34 cellular contexts compared by ENCODE assay signal in the genomic region with DNA sequence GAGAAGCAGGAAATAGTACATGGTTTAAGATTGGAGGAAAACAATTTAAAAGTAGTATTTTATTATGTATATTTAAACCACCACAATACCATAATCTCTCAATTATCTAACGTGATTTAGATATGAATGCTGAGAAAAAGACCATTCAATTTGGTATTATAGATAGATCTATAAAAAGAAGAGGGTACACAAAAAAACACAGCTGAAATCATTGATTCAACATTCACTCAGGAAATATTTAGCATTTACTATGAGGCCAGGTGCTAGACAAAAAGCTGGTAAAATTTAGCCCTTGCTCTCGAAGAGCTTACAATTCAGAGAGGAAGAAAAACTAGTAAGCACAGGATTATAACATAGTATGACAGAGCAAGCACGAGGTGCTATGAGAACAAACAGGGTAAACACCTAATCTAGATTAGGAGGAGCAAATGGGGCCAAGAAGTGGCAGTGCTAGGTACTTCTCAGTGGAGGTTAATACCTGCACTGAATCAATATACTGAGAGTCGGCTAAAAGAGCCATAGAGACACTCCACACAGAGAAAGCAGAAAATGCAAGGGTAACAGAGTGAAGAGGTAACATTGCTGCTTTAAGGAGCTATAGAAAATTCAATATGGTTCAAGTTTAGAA. TPM values are rescaled to one million over a fixed set of nuclear protein-coding genes. Genes with fewer than 3 reads are reported as not detected.
A peak's percentile ranks its signal among the peaks of the same experiment; 100 is the strongest.
DNase-seq lines count a peak whose midpoint lies in the region; ATAC-seq, FAIRE-seq and TF ChIP-seq lines count a peak whose summit lies in the region.
"Had no signal": no experiment of that assay in that cellular context is flagged by ENCODE, and none has a peak within 500 bp of the region (broad histone marks: within the 10 kb centered on the region; RNA-seq: fewer than 3 reads in every experiment).

No MANE protein-coding gene starts in this region.

- intact Hi-C loops in pancreas (cut with DNase I), result no loop called here
- intact Hi-C loops in dorsolateral prefrontal cortex (cut with DNase I), result no loop called here

- TF ChIP-seq CTCF in pancreas (IDR thresholded peaks at IDR 0.05) (no peak), dorsolateral prefrontal cortex (IDR thresholded peaks at IDR 0.05 in 54 of 56, conservative IDR thresholded peaks at IDR 0.05 in 2 of 56; ENCODE audit: low read depth in 1 of 56, partially characterized antibody in 56 of 56) (no peak)

- H3K27me3 ChIP-seq in pancreas, result no peaks in the 10 kb centered on the region
- no peaks in the 10 kb centered on the region for H3K27me3 ChIP-seq in dorsolateral prefrontal cortex
- H3K27me3 ChIP-seq: esophagus squamous epithelium, heart right ventricle, sigmoid colon had no signal

- no peaks in the 10 kb centered on the region for H3K9me3 Mint-ChIP-seq in activated T-helper 17 cell treated with anti-CD3 and anti-CD28 coated beads, Interleukin-2, amount 50 U/mL, for 72 hours

- peak; percentile 65 for FAIRE-seq in GM12891 (lab: Jason Lieb, UNC)
- FAIRE-seq in pancreas (lab: Jason Lieb, UNC), result no peak
- FAIRE-seq: G401.6, keratinocyte, TTC549 had no signal

- peaks cover 5 to 12% (median 9%) of the 10 kb centered on the region in 3 donors for H3K4me1 ChIP-seq in pancreas
- H3K4me1 ChIP-seq: esophagus squamous epithelium, psoas muscle, sigmoid colon had no signal

- DNase-seq in NCI-H2081 (lab: John Stamatoyannopoulos, UW) (peak; percentile 2 to 49), NCI-H2081 treated with DMSO at 0.1 percent for 48 hours (lab: John Stamatoyannopoulos, UW) (no peak), GM12891 (ENCODE audit: insufficient read length, low spot score) (no peak), pancreas (no peak), NAMALWA (ENCODE audit: low spot score) (no peak), NCI-H2171 (lab: John Stamatoyannopoulos, UW) (no peak), dorsolateral prefrontal cortex (no peak)
- DNase-seq: activated CD4-positive, alpha-beta T cell treated with anti-CD3 and anti-CD28 coated beads, Interleukin-2, amount 50 U/mL, for 4 hours; activated CD4-positive, CD25-positive, alpha-beta regulatory T cell; activated CD8-positive, alpha-beta memory T cell treated with anti-CD3 and anti-CD28 coated beads, Interleukin-2, amount 50 U/mL, for 48 hours; activated effector memory CD4-positive, alpha-beta T cell treated with anti-CD3 and anti-CD28 coated beads, Interleukin-2, amount 50 U/mL, for 16 hours; C1 segment of cervical spinal cord; cerebellar nuclear complex; esophagus squamous epithelium; foreskin melanocyte; GOT3; heart right ventricle; NCI-H1048; NCI-H1694 treated with DMSO at 0.1 percent for 48 hours; NCI-H2171 treated with DMSO at 0.1 percent for 48 hours; NCI-H510A; nucleus accumbens; OCI-M1; psoas muscle; sigmoid colon; stimulated activated CD4-positive, alpha-beta T cell treated with anti-CD3 and anti-CD28 coated beads, Interleukin-4, amount 100 ng/mL, for 1 hour; substantia nigra; T-helper 1 cell; trophoblast cell had no signal

- TF ChIP-seq POLR2A in GM12891 (IDR thresholded peaks at IDR 0.05; ENCODE audit: low read depth, low read length), result no peak

- WGBS in pancreas, 2 donors, result 20 to 21% methylated on average over 4 of the region's 4 CpGs

- peaks cover 13% of the 10 kb centered on the region for H3K4me1 Mint-ChIP-seq in activated T-helper 17 cell treated with anti-CD3 and anti-CD28 coated beads, Interleukin-2, amount 50 U/mL, for 72 hours

- H3K9me3 ChIP-seq in pancreas, result no peaks in the 10 kb centered on the region
- H3K9me3 ChIP-seq: esophagus squamous epithelium, heart right ventricle, psoas muscle, sigmoid colon had no signal

- ATAC-seq in activated T-helper 17 cell treated with anti-CD3 and anti-CD28 coated beads, Interleukin-2, amount 50 U/mL, for 72 hours (replicated peaks), result no peak
- peak; percentile 84 to 94 (median 91) for ATAC-seq in pancreas
- ATAC-seq: heart right ventricle, psoas muscle had no signal

- peaks cover 0 to 49% (median 19%) of the 10 kb centered on the region in 3 donors for H3K36me3 ChIP-seq in pancreas

- peak overlapping the region; percentile 0 for H3K27ac Mint-ChIP-seq in activated T-helper 17 cell treated with anti-CD3 and anti-CD28 coated beads, Interleukin-2, amount 50 U/mL, for 72 hours

- no peaks in the 10 kb centered on the region for H3K27me3 Mint-ChIP-seq in activated T-helper 17 cell treated with anti-CD3 and anti-CD28 coated beads, Interleukin-2, amount 50 U/mL, for 72 hours

- H3K36me3 Mint-ChIP-seq in activated T-helper 17 cell treated with anti-CD3 and anti-CD28 coated beads, Interleukin-2, amount 50 U/mL, for 72 hours (ENCODE audit: low read depth), result peaks cover 95% of the 10 kb centered on the region

- H3K4me3 ChIP-seq in pancreas (no peak overlapping the region), dorsolateral prefrontal cortex (no peak overlapping the region)
- H3K4me3 ChIP-seq: esophagus squamous epithelium, heart right ventricle, psoas muscle, sigmoid colon had no signal

- no peak overlapping the region for H3K4me3 Mint-ChIP-seq in activated T-helper 17 cell treated with anti-CD3 and anti-CD28 coated beads, Interleukin-2, amount 50 U/mL, for 72 hours

- no peak overlapping the region for H3K27ac ChIP-seq in pancreas
- H3K27ac ChIP-seq in dorsolateral prefrontal cortex, result no peak overlapping the region
- H3K27ac ChIP-seq: 22Rv1, esophagus squamous epithelium, heart right ventricle, psoas muscle, sigmoid colon had no signal

TF ChIP-seq in GM12891, 5 proteins besides CTCF, POLR2A, EP300 and RAD21:
- TF ChIP-seq SPI1 (IDR thresholded peaks at IDR 0.05; ENCODE audit: low read depth, low read length) (no peak), PAX5 (IDR thresholded peaks at IDR 0.05; ENCODE audit: insufficient read depth, low read length, severe bottlenecking) (no peak), POLR2AphosphoS5 (IDR thresholded peaks at IDR 0.05; ENCODE audit: low read depth, low read length) (no peak), TAF1 (IDR thresholded peaks at IDR 0.05; ENCODE audit: low read depth, low read length) (no peak), POU2F2 (IDR thresholded peaks at IDR 0.05; ENCODE audit: low read depth, low read length) (no peak)

RNA-seq across cellular contexts. Expression of gene TRIP11, which starts 27.6 kb away (rescaled TPM):
- polyA plus RNA-seq in GM12891 (2012; ENCODE audit: low read depth, missing spikeins), result 8.8 TPM
- 10 to 100 TPM; 38.5 to 39.8 TPM for total RNA-seq in activated T-helper 17 cell treated with anti-CD3 and anti-CD28 coated beads, Interleukin-2, amount 50 U/mL, for 72 hours
- total RNA-seq in pancreas (10 to 100 TPM; 36.1 to 58.7 (median 47.1) TPM), dorsolateral prefrontal cortex (10 to 100 TPM; 38.7 to 75.7 (median 58.3) TPM)
- 1 to 10 TPM; 4.2 to 6.9 TPM for polyA plus RNA-seq in pancreas

Comparison
In these comparisons a context has a peak if more than half of its experiments do, and no peak if none do; other contexts are left out.
1. DNase-seq: peak in NCI-H2081 (2 of 2); none in NCI-H2081 treated with DMSO at 0.1 percent for 48 hours (single experiment), GM12891 (single experiment), pancreas (0 of 6), NAMALWA (single experiment), NCI-H2171 (single experiment) and dorsolateral prefrontal cortex (0 of 10).